In genomic region chr2:29009711-29010677, GRCh38 we compare ENCODE assay signal across 12 cellular contexts. TPM values are rescaled to one million over a fixed set of nuclear protein-coding genes. Genes with fewer than 3 reads are reported as not detected.
DNase-seq lines count a peak whose midpoint lies in the region; ATAC-seq and TF ChIP-seq lines count a peak whose summit lies in the region.
"Had no signal": no experiment of that assay in that cellular context is flagged by ENCODE, and none has a peak within 500 bp of the region (broad histone marks: within the 10 kb centered on the region; RNA-seq: fewer than 3 reads in every experiment).

No MANE protein-coding gene starts in this region.

- H3K4me1 Mint-ChIP-seq in CD8-positive, alpha-beta T cell (ENCODE audit: low read depth), result peaks cover 64% of the 10 kb centered on the region
- peaks cover 52% of the 10 kb centered on the region for H3K4me1 Mint-ChIP-seq in T-helper 17 cell
- peaks cover 62% of the 10 kb centered on the region for H3K4me1 Mint-ChIP-seq in central memory CD8-positive, alpha-beta T cell

- H3K27ac Mint-ChIP-seq in CD8-positive, alpha-beta T cell, result peak overlapping the region; percentile 99
- peak overlapping the region; percentile 100 for H3K27ac Mint-ChIP-seq in T-helper 17 cell
- peak overlapping the region; percentile 100 for H3K27ac Mint-ChIP-seq in central memory CD8-positive, alpha-beta T cell (ENCODE audit: low read depth)

- H3K4me2 ChIP-seq in neuronal stem cell (ENCODE audit: insufficient read depth, low read length, poor library complexity, severe bottlenecking), result no peak overlapping the region

- peaks cover 66% of the 10 kb centered on the region for H3K4me1 ChIP-seq in CD8-positive, alpha-beta T cell (ENCODE audit: insufficient read depth, low read length)
- H3K4me1 ChIP-seq in neuronal stem cell (ENCODE audit: control insufficient read depth in 2 of 2, insufficient read depth in 1 of 2, low read depth in 1 of 2, low read length in 2 of 2) (peaks cover 17 to 22% of the 10 kb centered on the region in 2 donors), uterus (peaks cover 0 to 14% of the 10 kb centered on the region in 2 donors)

- ATAC-seq in CD8-positive, alpha-beta T cell, result peak; percentile 19
- ATAC-seq in T-helper 17 cell (no peak), GM21825 (IDR thresholded peaks at IDR 0.05; ENCODE audit: unreplicated experiment) (no peak)
- no peak for ATAC-seq in central memory CD8-positive, alpha-beta T cell (replicated peaks; ENCODE audit: extremely low read depth, poor library complexity, severe bottlenecking)

- H3K9me3 ChIP-seq in CD8-positive, alpha-beta T cell (ENCODE audit: low read length), result no peaks in the 10 kb centered on the region
- no peaks in the 10 kb centered on the region for H3K9me3 ChIP-seq in T-helper 17 cell (ENCODE audit: control insufficient read depth, low read length, poor library complexity, severe bottlenecking)
- H3K9me3 ChIP-seq in neuronal stem cell (replicated peaks in 1 of 2; ENCODE audit: control insufficient read depth in 2 of 2, insufficient read depth in 1 of 2, low read depth in 1 of 2, low read length in 2 of 2), result peaks cover 0 to 5% of the 10 kb centered on the region in 2 donors
- no peaks in the 10 kb centered on the region for H3K9me3 ChIP-seq in uterus

- H3K27me3 ChIP-seq in CD8-positive, alpha-beta T cell (ENCODE audit: insufficient read depth, low read length), result no peaks in the 10 kb centered on the region
- H3K27me3 ChIP-seq in neuronal stem cell (ENCODE audit: control insufficient read depth in 3 of 3, insufficient read depth in 3 of 3, low read depth in 1 of 3, low read length in 3 of 3) (peaks cover 0 to 30% (median 0%) of the 10 kb centered on the region in 3 experiments), uterus (no peaks in the 10 kb centered on the region)

- no peaks in the 10 kb centered on the region for H3K9me3 Mint-ChIP-seq in CD8-positive, alpha-beta T cell
- H3K9me3 Mint-ChIP-seq in central memory CD8-positive, alpha-beta T cell, result no peaks in the 10 kb centered on the region
- H3K9me3 Mint-ChIP-seq: CD14-positive monocyte had no signal

- no peak overlapping the region for H2BK12ac ChIP-seq in neuronal stem cell (ENCODE audit: low read length)

- WGBS in neuronal stem cell (ENCODE audit: extremely low coverage in 2 of 2, insufficient read length in 2 of 2, insufficient replicate concordance in 1 of 2), 2 donors, result no CpG with 5 or more reads among the region's 26 CpGs

- no peaks in the 10 kb centered on the region for H3K36me3 ChIP-seq in CD8-positive, alpha-beta T cell (ENCODE audit: insufficient read depth, low read length)
- H3K36me3 ChIP-seq in neuronal stem cell (replicated peaks in 1 of 2; ENCODE audit: control insufficient read depth in 2 of 2, insufficient read depth in 2 of 2, low read length in 2 of 2) (no peaks in the 10 kb centered on the region), uterus (no peaks in the 10 kb centered on the region)

- no peak overlapping the region for H4K91ac ChIP-seq in neuronal stem cell (ENCODE audit: low read depth, low read length, poor library complexity)

- TF ChIP-seq CTCF in CD8-positive, alpha-beta T cell (IDR thresholded peaks at IDR 0.05), result no peak
- no peak for TF ChIP-seq CTCF in uterus (IDR thresholded peaks at IDR 0.05)

- peak overlapping the region; percentile 25 for H2BK5ac ChIP-seq in neuronal stem cell (ENCODE audit: low read length)

- peak overlapping the region; percentile 26 for H3K14ac ChIP-seq in neuronal stem cell (ENCODE audit: low read length)

- peak overlapping the region; percentile 18 for H3K23ac ChIP-seq in neuronal stem cell (ENCODE audit: low read depth, low read length, poor library complexity)

- H3K79me1 ChIP-seq in neuronal stem cell (ENCODE audit: low read depth, low read length), result no peaks in the 10 kb centered on the region

- H3K27ac ChIP-seq in CD8-positive, alpha-beta T cell (ENCODE audit: low read depth, low read length), result peak overlapping the region; percentile 85
- no peak overlapping the region for H3K27ac ChIP-seq in neuronal stem cell (replicated peaks; ENCODE audit: low read length)
- no peak overlapping the region for H3K27ac ChIP-seq in uterus

- peak overlapping the region; percentile 30 for H3K9ac ChIP-seq in neuronal stem cell (ENCODE audit: low read depth, low read length, poor library complexity)

- H3K4me3 Mint-ChIP-seq in CD8-positive, alpha-beta T cell, result peak overlapping the region; percentile 78
- H3K4me3 Mint-ChIP-seq in T-helper 17 cell, result peak overlapping the region; percentile 49
- peak overlapping the region; percentile 88 for H3K4me3 Mint-ChIP-seq in central memory CD8-positive, alpha-beta T cell
- H3K4me3 Mint-ChIP-seq: CD14-positive monocyte had no signal

- no peak overlapping the region for H4K8ac ChIP-seq in neuronal stem cell (ENCODE audit: low read depth, low read length)

- CTCF ChIA-PET in CD8-positive, alpha-beta T cell (lab: Charles Lee), result interaction anchor here (0.5 to 3.6 kb wide), 3 partner anchors 9 to 153 kb away, joined by 4 to 21 read pairs (median 12); no protein-coding TSS in a partner anchor

- peak overlapping the region; percentile 87 for H2AK5ac ChIP-seq in neuronal stem cell (ENCODE audit: low read depth, low read length)

- H3K4ac ChIP-seq in neuronal stem cell (ENCODE audit: low read length), result no peak overlapping the region

- H3K27me3 Mint-ChIP-seq in CD8-positive, alpha-beta T cell (ENCODE audit: low read depth), result no peaks in the 10 kb centered on the region
- H3K27me3 Mint-ChIP-seq in T-helper 17 cell, result no peaks in the 10 kb centered on the region
- no peaks in the 10 kb centered on the region for H3K27me3 Mint-ChIP-seq in central memory CD8-positive, alpha-beta T cell

- H2BK120ac ChIP-seq in neuronal stem cell (ENCODE audit: low read depth, low read length), result peak overlapping the region; percentile 8

- H3K4me3 ChIP-seq in CD8-positive, alpha-beta T cell (ENCODE audit: low read depth, low read length), result peak overlapping the region; percentile 12
- peak overlapping the region in 1 of 2 donors; percentile 32 for H3K4me3 ChIP-seq in neuronal stem cell (ENCODE audit: low read length in 2 of 2)
- no peak overlapping the region for H3K4me3 ChIP-seq in uterus

- H3K18ac ChIP-seq in neuronal stem cell (ENCODE audit: low read length), result peak overlapping the region; percentile 90

- DNase-seq in CD8-positive, alpha-beta T cell, result peak in 4 of 7 experiments; percentile 28 to 76 (median 61)
- DNase-seq in T-helper 17 cell (no peak), neuronal stem cell (ENCODE audit: low spot score) (no peak), uterus (no peak), NCI-H2107 (lab: John Stamatoyannopoulos, UW) (no peak), iPS-NIHi7 (ENCODE audit: extremely low spot score) (no peak)
- peak in 1 of 2 donors; percentile 38 for DNase-seq in central memory CD8-positive, alpha-beta T cell (ENCODE audit: low spot score in 2 of 2)
- DNase-seq: NCI-H1417 treated with DMSO at 0.1 percent for 48 hours, NCI-H748 treated with DMSO at 0.1 percent for 48 hours, SIG-M5 had no signal

- POLR2A ChIA-PET in CD8-positive, alpha-beta T cell (lab: Charles Lee), result interaction anchor here (0.7 to 7.2 kb wide), 7 partner anchors 9 to 1999 kb away, joined by 3 to 65 read pairs (median 5); partner anchors contain the start of gene TRMT61B

- H2BK15ac ChIP-seq in neuronal stem cell (ENCODE audit: low read length), result peak overlapping the region; percentile 86

- no peak for TF ChIP-seq POLR2A in uterus (IDR thresholded peaks at IDR 0.05)

- H2AFZ ChIP-seq in neuronal stem cell (ENCODE audit: low read length), result no peak overlapping the region

- intact Hi-C loops in CD8-positive, alpha-beta T cell (cut with DNase I, micrococcal nuclease), result loop anchor here (2.0 to 10.0 kb wide), 9 partner anchors 33 to 1137 kb away; partner anchors contain the start of genes BABAM2 (in 1 of the 2), FOSL2 (in 1 of the 2), PPP1CB (in 1 of the 2) and RBKS (in 1 of the 2)
- intact Hi-C loops in uterus (cut with DNase I; ENCODE audit: low total_unique reads), result loop anchor here (2.0 kb wide), 1 partner anchor 69 kb away; no protein-coding TSS in a partner anchor

- H3K36me3 Mint-ChIP-seq in CD8-positive, alpha-beta T cell, result no peaks in the 10 kb centered on the region
- H3K36me3 Mint-ChIP-seq in T-helper 17 cell (ENCODE audit: low read depth), result no peaks in the 10 kb centered on the region
- peaks cover 25% of the 10 kb centered on the region for H3K36me3 Mint-ChIP-seq in central memory CD8-positive, alpha-beta T cell (ENCODE audit: insufficient read depth)
- H3K36me3 Mint-ChIP-seq: CD14-positive monocyte had no signal

RNA-seq across cellular contexts. Expression of gene TOGARAM2, which starts 28.9 kb away (rescaled TPM):
- 1 to 10 TPM; 4.6 to 4.8 TPM for total RNA-seq in CD8-positive, alpha-beta T cell
- 1 to 10 TPM; 4.2 to 5.2 TPM for total RNA-seq in T-helper 17 cell
- polyA plus RNA-seq in neuronal stem cell (2013, experiment 1 of 2), result 0.06 TPM
- polyA plus RNA-seq in neuronal stem cell (2013, experiment 2 of 2), result 0.06 TPM
- 1 to 10 TPM in 1 of 4 donors, under 1 TPM in 1, not detected in 2; 0.61 to 1.5 TPM for total RNA-seq in uterus

Comparison
In these comparisons a context has a peak if more than half of its experiments do, and no peak if none do; other contexts are left out.
1. DNase-seq: peak in CD8-positive, alpha-beta T cell (4 of 7); none in T-helper 17 cell (0 of 3), neuronal stem cell (single experiment), uterus (0 of 2), NCI-H2107 (single experiment) and iPS-NIHi7 (single experiment).
2. Peak in every context shown above with its lines, with median percentiles within 50 percentile points of each other: H3K27ac Mint-ChIP-seq and H3K4me3 Mint-ChIP-seq.